ENCODE assay signal across 12 cellular contexts in the genomic region with DNA sequence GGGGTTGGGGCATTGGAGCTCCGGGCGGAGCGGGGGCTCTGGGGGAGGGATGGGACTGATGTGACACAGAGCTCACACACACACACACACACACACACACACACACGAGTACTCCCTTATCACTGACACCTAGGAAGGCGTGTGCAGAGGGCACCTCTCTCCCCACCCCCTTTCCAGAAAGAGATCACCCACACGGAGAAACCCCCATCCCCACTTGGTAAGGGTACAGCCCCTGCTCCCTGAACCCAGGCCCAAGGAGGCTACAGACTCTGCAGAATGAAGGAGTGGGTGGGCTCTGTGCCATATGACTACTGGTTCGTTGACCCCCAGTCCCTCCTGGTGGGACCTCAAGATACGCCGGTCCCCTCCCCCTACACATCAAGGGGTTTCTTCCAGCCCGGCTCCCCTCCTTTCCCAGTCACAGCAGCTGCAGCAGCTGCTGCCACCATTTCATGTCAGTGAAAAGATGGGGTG. TPM values are rescaled to one million over a fixed set of nuclear protein-coding genes. Genes with fewer than 3 reads are reported as not detected.
DNase-seq lines count a peak whose midpoint lies in the region; ATAC-seq and TF ChIP-seq lines count a peak whose summit lies in the region.
"Had no signal": no experiment of that assay in that cellular context is flagged by ENCODE, and none has a peak within 500 bp of the region (broad histone marks: within the 10 kb centered on the region; RNA-seq: fewer than 3 reads in every experiment).

No MANE protein-coding gene starts in this region.

- H3K23ac ChIP-seq in mesendoderm (ENCODE audit: low read length), result no peak overlapping the region

- no peak for TF ChIP-seq CTCF in thoracic aorta (IDR thresholded peaks at IDR 0.05)

- H3K36me3 ChIP-seq in mesendoderm (ENCODE audit: control insufficient read depth, insufficient read depth, low read length) (no peaks in the 10 kb centered on the region), thoracic aorta (no peaks in the 10 kb centered on the region)
- H3K36me3 ChIP-seq: MG63 had no signal

- H3K4me1 ChIP-seq in mesendoderm (ENCODE audit: control insufficient read depth, low read depth, low read length) (no peaks in the 10 kb centered on the region), thoracic aorta (ENCODE audit: control insufficient read depth in 1 of 2, low read depth in 2 of 2) (peaks cover 20 to 37% of the 10 kb centered on the region in 2 donors)

- ATAC-seq in thoracic aorta (ENCODE audit: insufficient number of reproducible peaks, low FRiP score, low read depth) (no peak), HG02885 (IDR thresholded peaks at IDR 0.05; ENCODE audit: poor library complexity, unreplicated experiment) (no peak)

- no peaks in the 10 kb centered on the region for H3K79me1 ChIP-seq in mesendoderm (ENCODE audit: low read length)

- H3K4ac ChIP-seq in mesendoderm (ENCODE audit: low read depth, low read length), result no peak overlapping the region

- H3K18ac ChIP-seq in mesendoderm (ENCODE audit: low read length), result no peak overlapping the region

- H2BK120ac ChIP-seq in mesendoderm (ENCODE audit: low read depth, low read length), result no peak overlapping the region

- H4K8ac ChIP-seq in mesendoderm (ENCODE audit: low read depth, low read length), result no peak overlapping the region

- no peak overlapping the region for H2AK5ac ChIP-seq in mesendoderm (ENCODE audit: low read length)

- no peaks in the 10 kb centered on the region for H3K27me3 ChIP-seq in mesendoderm (ENCODE audit: insufficient read depth, low read length, poor library complexity)
- no peaks in the 10 kb centered on the region for H3K27me3 ChIP-seq in thoracic aorta (replicated peaks; ENCODE audit: insufficient read depth)
- H3K27me3 ChIP-seq: MG63 had no signal

- no CpG with 5 or more reads among the region's 10 CpGs for WGBS in mesendoderm (ENCODE audit: extremely low coverage, insufficient coverage, low lambda C conversion rate)

- H3K9me3 ChIP-seq in thoracic aorta, result no peaks in the 10 kb centered on the region
- H3K9me3 ChIP-seq: MG63 had no signal

- peak overlapping the region; percentile 27 for H3K27ac ChIP-seq in angular gyrus (ENCODE audit: low read depth, low read length)
- no peak overlapping the region for H3K27ac ChIP-seq in mesendoderm (ENCODE audit: low read depth, low read length)
- no peak overlapping the region for H3K27ac ChIP-seq in thoracic aorta

- H4K5ac ChIP-seq in mesendoderm (ENCODE audit: low read length), result no peak overlapping the region

- DNase-seq in NCI-H82 (lab: John Stamatoyannopoulos, UW), result peak; percentile 49
- DNase-seq in NCI-H82 treated with DMSO at 0.1 percent for 48 hours (lab: John Stamatoyannopoulos, UW; ENCODE audit: unreplicated experiment), result no peak
- DNase-seq in mesendoderm, result no peak
- DNase-seq in thoracic aorta (ENCODE audit: low spot score), result no peak
- DNase-seq in medulla oblongata (ENCODE audit: extremely low spot score), result no peak
- DNase-seq in AG20443 (ENCODE audit: low spot score), result no peak
- DNase-seq: ACHN, HCEC 1CT, MG63, occipital lobe had no signal

- H3K56ac ChIP-seq in mesendoderm (ENCODE audit: low read length), result peak overlapping the region; percentile 17

- no peaks in the 10 kb centered on the region for H3K79me2 ChIP-seq in mesendoderm (ENCODE audit: control insufficient read depth, insufficient read depth, low read length)

- H3K4me3 ChIP-seq in mesendoderm (ENCODE audit: low read length) (no peak overlapping the region), thoracic aorta (peak overlapping the region; percentile 68)
- H3K4me3 ChIP-seq: MG63 had no signal

- peak overlapping the region; percentile 15 for H3K9ac ChIP-seq in mesendoderm (ENCODE audit: low read length)

- no peak overlapping the region for H2BK5ac ChIP-seq in mesendoderm (ENCODE audit: low read length)

- no peak overlapping the region for H2BK15ac ChIP-seq in mesendoderm (replicated peaks; ENCODE audit: low read depth)

- H3K4me2 ChIP-seq in mesendoderm (ENCODE audit: low read length), result peak overlapping the region; percentile 41

RNA-seq across cellular contexts. Expression of gene ARHGAP23, which starts 8.7 kb away (rescaled TPM):
- polyA plus RNA-seq in mesendoderm (2013, experiment 1 of 2), result 32.5 TPM
- 31.7 TPM for polyA plus RNA-seq in mesendoderm (2013, experiment 2 of 2)
- 10 to 100 TPM; 87.1 to 89.2 TPM for total RNA-seq in thoracic aorta
